In genomic region chr17:58870747-58871146, GRCh38 we compare ENCODE assay signal across 35 cellular contexts.
A peak's percentile ranks its signal among the peaks of the same experiment; 100 is the strongest.
DNase-seq lines count a peak whose midpoint lies in the region; ATAC-seq and TF ChIP-seq lines count a peak whose summit lies in the region.
"Had no signal": no experiment of that assay in that cellular context is flagged by ENCODE, and none has a peak within 500 bp of the region (broad histone marks: within the 10 kb centered on the region; RNA-seq: fewer than 3 reads in every experiment).

No MANE protein-coding gene starts in this region.

- no peak overlapping the region for H3K18ac ChIP-seq in mesendoderm (ENCODE audit: low read length)

- no peak overlapping the region for H2AK5ac ChIP-seq in mesendoderm (ENCODE audit: low read length)

- no peak overlapping the region for H2BK5ac ChIP-seq in mesendoderm (ENCODE audit: low read length)

- H3K27me3 ChIP-seq in mesendoderm (ENCODE audit: insufficient read depth, low read length, poor library complexity), result no peaks in the 10 kb centered on the region
- H3K27me3 ChIP-seq: colonic mucosa, SJCRH30, upper lobe of right lung had no signal

- intact Hi-C loops in left colon (cut with DNase I, micrococcal nuclease), result no loop called here

- no peaks in the 10 kb centered on the region for H3K36me3 ChIP-seq in mesendoderm (ENCODE audit: control insufficient read depth, insufficient read depth, low read length)
- H3K36me3 ChIP-seq: colonic mucosa, ovary, SJCRH30, upper lobe of right lung had no signal

- H3K4me3 ChIP-seq in choroid plexus epithelial cell (ENCODE audit: low read depth, low read length), result no peak overlapping the region
- no peak overlapping the region for H3K4me3 ChIP-seq in mesendoderm (ENCODE audit: low read length)
- H3K4me3 ChIP-seq: colonic mucosa, GM23248, ovary, SJCRH30, skin epidermis, upper lobe of right lung had no signal

- H4K8ac ChIP-seq in mesendoderm (ENCODE audit: low read depth, low read length), result no peak overlapping the region

- DNase-seq in NCI-H82 (lab: John Stamatoyannopoulos, UW) (peak; percentile 15), NCI-H82 treated with DMSO at 0.1 percent for 48 hours (lab: John Stamatoyannopoulos, UW; ENCODE audit: unreplicated experiment) (no peak), LoVo (ENCODE audit: low spot score) (peak; percentile 9), choroid plexus epithelial cell (ENCODE audit: low read depth) (peak; percentile 8), mesendoderm (peak; percentile 17), activated gamma-delta T cell (lab: John Stamatoyannopoulos, UW) (no peak), left colon (no peak)
- DNase-seq: activated CD4-positive, alpha-beta T cell treated with anti-CD3 and anti-CD28 coated beads for 36 hours; activated effector memory CD4-positive, alpha-beta T cell treated with Interleukin-2 at 50 U/mL for 16 hours; activated naive CD8-positive, alpha-beta T cell treated with anti-CD3 and anti-CD28 coated beads for 36 hours; anterior cingulate cortex; Caco-2; colonic mucosa; DMS79; effector CD8-positive, alpha-beta T cell; glutamatergic neuron; GM23248; Kasumi-1; left ventricle myocardium superior; NCI-H1694; NCI-H510A; NK-92 treated with Interleukin-12 subunit alpha and Interleukin-12 subunit beta, amount 100 ng/mL, for 24 hours; ovary; retina; SJCRH30; stimulated activated naive CD4-positive, alpha-beta T cell treated with Interleukin-2 at 50 U/mL for 16 hours; T-helper 9 cell; upper lobe of right lung had no signal

- WGBS in mesendoderm (ENCODE audit: extremely low coverage, insufficient coverage, low lambda C conversion rate), result no CpG with 5 or more reads among the region's 4 CpGs

- no peaks in the 10 kb centered on the region for H3K79me2 ChIP-seq in mesendoderm (ENCODE audit: control insufficient read depth, insufficient read depth, low read length)

- no peaks in the 10 kb centered on the region for H3K79me1 ChIP-seq in mesendoderm (ENCODE audit: low read length)

- no peak overlapping the region for H3K56ac ChIP-seq in mesendoderm (ENCODE audit: low read length)

- ATAC-seq in HG02938 (IDR thresholded peaks at IDR 0.05; ENCODE audit: unreplicated experiment), result no peak
- no peak for ATAC-seq in left colon
- ATAC-seq: activated CD4-positive, alpha-beta T cell treated with anti-CD3 and anti-CD28 coated beads for 36 hours; left ventricle myocardium superior; upper lobe of right lung had no signal

- H3K27ac ChIP-seq in mesendoderm (ENCODE audit: low read depth, low read length), result no peak overlapping the region
- H3K27ac ChIP-seq: 22Rv1, C4-2B, colonic mucosa, epithelial cell of prostate, GM23248, HL-60, ovary, SJCRH30, skin epidermis, upper lobe of right lung, VCaP had no signal

- no peak overlapping the region for H3K23ac ChIP-seq in mesendoderm (ENCODE audit: low read length)

- no peak overlapping the region for H2BK15ac ChIP-seq in mesendoderm (replicated peaks; ENCODE audit: low read depth)

- H3K4me2 ChIP-seq in mesendoderm (ENCODE audit: low read length), result no peak overlapping the region

- H3K4ac ChIP-seq in mesendoderm (ENCODE audit: low read depth, low read length), result no peak overlapping the region

- no peaks in the 10 kb centered on the region for H3K4me1 ChIP-seq in mesendoderm (ENCODE audit: control insufficient read depth, low read depth, low read length)
- H3K4me1 ChIP-seq: Caco-2, colonic mucosa, SJCRH30, upper lobe of right lung had no signal

- TF ChIP-seq CTCF in choroid plexus epithelial cell (conservative IDR thresholded peaks at IDR 0.05; ENCODE audit: low read depth, low read length), result no peak

- H3K9ac ChIP-seq in mesendoderm (ENCODE audit: low read length), result no peak overlapping the region
- H3K9ac ChIP-seq: GM23248 had no signal

- H4K5ac ChIP-seq in mesendoderm (ENCODE audit: low read length), result no peak overlapping the region

- no peak overlapping the region for H2BK120ac ChIP-seq in mesendoderm (ENCODE audit: low read depth, low read length)

Comparison
In these comparisons a context has a peak if more than half of its experiments do, and no peak if none do; other contexts are left out.
1. DNase-seq: peak in NCI-H82 (single experiment), LoVo (single experiment), choroid plexus epithelial cell (single experiment) and mesendoderm (single experiment); none in NCI-H82 treated with DMSO at 0.1 percent for 48 hours (single experiment), activated gamma-delta T cell (single experiment) and left colon (0 of 2).